ENCODE assay signal across 16 cellular contexts in the genomic region with DNA sequence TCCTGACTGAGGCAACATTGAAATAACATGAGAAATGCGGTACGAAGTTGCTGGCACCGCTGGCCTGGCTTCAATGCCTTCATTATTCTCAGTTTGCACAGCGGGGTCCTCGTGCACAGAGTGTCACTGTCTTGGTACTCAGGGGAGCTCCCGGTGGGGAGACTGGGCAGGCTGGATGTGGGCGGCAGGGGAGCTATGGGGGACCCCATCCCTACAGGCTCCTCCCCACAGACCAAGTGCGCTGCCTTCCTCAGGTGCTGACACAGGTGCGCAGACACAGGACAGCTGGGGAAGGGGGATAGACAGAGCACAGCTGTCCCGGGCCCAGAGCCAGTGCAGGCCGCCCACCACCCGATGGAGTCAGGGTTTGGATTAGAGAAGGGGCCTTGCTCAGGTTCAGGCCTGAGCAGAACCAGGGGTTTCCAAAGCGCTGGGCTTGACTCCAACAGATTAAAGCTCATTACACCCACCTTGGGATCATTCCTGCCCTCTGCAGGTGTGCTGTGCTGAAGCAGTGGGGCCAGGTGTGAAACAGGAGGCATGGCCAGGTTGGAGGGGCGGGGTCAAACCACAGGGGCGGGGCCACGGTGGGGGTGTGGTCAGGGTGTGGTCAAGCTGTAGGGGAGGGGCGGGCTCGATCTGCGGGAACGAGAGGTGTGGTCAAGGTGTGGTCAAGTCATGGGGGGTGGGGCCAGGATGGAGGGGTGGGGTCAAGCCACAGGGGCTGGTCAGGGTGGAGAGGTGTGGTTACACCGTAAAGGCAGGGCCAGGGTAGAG.
DNase-seq lines count a peak whose midpoint lies in the region; ATAC-seq and TF ChIP-seq lines count a peak whose summit lies in the region.
"Had no signal": no experiment of that assay in that cellular context is flagged by ENCODE, and none has a peak within 500 bp of the region (broad histone marks: within the 10 kb centered on the region; RNA-seq: fewer than 3 reads in every experiment).

No MANE protein-coding gene starts in this region.

- H3K27ac ChIP-seq in HEK293 (ENCODE audit: extremely low read depth, low read depth, low read length): no peak overlapping the region
- H3K27ac ChIP-seq: cardiac muscle cell had no signal

- peak; percentile 80 for ATAC-seq in mucosa of descending colon
- no peak for ATAC-seq in GM21619 (IDR thresholded peaks at IDR 0.05; ENCODE audit: unreplicated experiment)
- ATAC-seq in HG02884 (IDR thresholded peaks at IDR 0.05; ENCODE audit: unreplicated experiment): no peak
- ATAC-seq in HG02852 (IDR thresholded peaks at IDR 0.05; ENCODE audit: unreplicated experiment): no peak
- ATAC-seq: activated CD4-positive, CD25-positive, alpha-beta regulatory T cell treated with anti-CD3 and anti-CD28 coated beads, Interleukin-2, amount 50 U/mL, for 24 hours had no signal

- H3K36me3 ChIP-seq in HEK293 (ENCODE audit: control insufficient read depth in 2 of 2, insufficient read depth in 1 of 2, low read length in 2 of 2) (no peaks in the 10 kb centered on the region), mucosa of descending colon (ENCODE audit: low read depth) (no peaks in the 10 kb centered on the region)
- H3K36me3 ChIP-seq: cardiac muscle cell had no signal

- CTCF ChIA-PET in HEK293 (lab: Yijun Ruan, JAX): no interaction called here

- H3K9me3 ChIP-seq in HEK293 (ENCODE audit: control insufficient read depth, insufficient read depth, low read depth, low read length) (no peaks in the 10 kb centered on the region), mucosa of descending colon (no peaks in the 10 kb centered on the region)

- peaks cover 54% of the 10 kb centered on the region for H3K4me1 Mint-ChIP-seq in brain

- peaks cover 0 to 3% (median 0%) of the 10 kb centered on the region in 5 experiments for H3K9me3 Mint-ChIP-seq in brain
- H3K9me3 Mint-ChIP-seq: activated naive CD8-positive, alpha-beta T cell treated with anti-CD3 and anti-CD28 coated beads, Interleukin-2, amount 50 U/mL, for 24 hours; naive thymus-derived CD4-positive, alpha-beta T cell had no signal

- peaks cover 3% of the 10 kb centered on the region for H3K27me3 Mint-ChIP-seq in brain

- peak overlapping the region in 1 of 5 experiments; percentile 31 for H3K4me3 Mint-ChIP-seq in brain
- H3K4me3 Mint-ChIP-seq: activated naive CD8-positive, alpha-beta T cell treated with anti-CD3 and anti-CD28 coated beads, Interleukin-2, amount 50 U/mL, for 24 hours had no signal

- H3K4me3 ChIP-seq in HEK293 (ENCODE audit: low read depth, low read length) (no peak overlapping the region), mucosa of descending colon (no peak overlapping the region)
- H3K4me3 ChIP-seq: cardiac muscle cell had no signal

- DNase-seq in Caki2 (ENCODE audit: low read depth) (peak; percentile 13), mucosa of descending colon (peak; percentile 49 to 74 (median 59))
- DNase-seq: activated naive CD8-positive, alpha-beta T cell treated with anti-CD3 and anti-CD28 coated beads, Interleukin-2, amount 50 U/mL, for 24 hours; DMS79; effector CD8-positive, alpha-beta T cell; hippocampal formation; naive thymus-derived CD4-positive, alpha-beta T cell; NCI-H1930; NCI-H524 had no signal

- TF ChIP-seq CTCF in HEK293 (tag by site-specific recombination; IDR thresholded peaks at IDR 0.05): no peak
- no peak for TF ChIP-seq CTCF in brain (conservative IDR thresholded peaks at IDR 0.05)
- TF ChIP-seq CTCF in mucosa of descending colon (IDR thresholded peaks at IDR 0.05): no peak

- intact Hi-C loops in mucosa of descending colon (cut with DNase I, micrococcal nuclease): no loop called here

- in situ Hi-C loops in Caki2 (cut with HindIII; ENCODE audit: low pct_unique_long_range_greater_than_20kb, low sequenced_read_pairs): no loop called here

- POLR2A ChIA-PET in HEK293 (lab: Yijun Ruan, JAX): no interaction called here

- H3K4me1 ChIP-seq in HEK293 (ENCODE audit: control insufficient read depth, insufficient read depth, low read length): no peaks in the 10 kb centered on the region
- peaks cover 6% of the 10 kb centered on the region for H3K4me1 ChIP-seq in mucosa of descending colon (ENCODE audit: low read depth)

- H3K27ac Mint-ChIP-seq in brain: peak overlapping the region in 4 of 5 experiments; percentile 53 to 97 (median 77)
- H3K27ac Mint-ChIP-seq: activated naive CD8-positive, alpha-beta T cell treated with anti-CD3 and anti-CD28 coated beads, Interleukin-2, amount 50 U/mL, for 24 hours; naive thymus-derived CD4-positive, alpha-beta T cell had no signal

- H3K36me3 Mint-ChIP-seq in brain: no peaks in the 10 kb centered on the region
- H3K36me3 Mint-ChIP-seq: naive thymus-derived CD4-positive, alpha-beta T cell had no signal

TF ChIP-seq in HEK293, 187 proteins besides CTCF, POLR2A, EP300 and RAD21 (continues in another document):
- TF ChIP-seq ZXDB (tag by site-specific recombination; IDR thresholded peaks at IDR 0.05): no peak
- no peak for TF ChIP-seq ZSCAN16 (tag by site-specific recombination; IDR thresholded peaks at IDR 0.05)
- no peak for TF ChIP-seq ZNF114 (tag by site-specific recombination; IDR thresholded peaks at IDR 0.05)
- TF ChIP-seq, protein P1, sequence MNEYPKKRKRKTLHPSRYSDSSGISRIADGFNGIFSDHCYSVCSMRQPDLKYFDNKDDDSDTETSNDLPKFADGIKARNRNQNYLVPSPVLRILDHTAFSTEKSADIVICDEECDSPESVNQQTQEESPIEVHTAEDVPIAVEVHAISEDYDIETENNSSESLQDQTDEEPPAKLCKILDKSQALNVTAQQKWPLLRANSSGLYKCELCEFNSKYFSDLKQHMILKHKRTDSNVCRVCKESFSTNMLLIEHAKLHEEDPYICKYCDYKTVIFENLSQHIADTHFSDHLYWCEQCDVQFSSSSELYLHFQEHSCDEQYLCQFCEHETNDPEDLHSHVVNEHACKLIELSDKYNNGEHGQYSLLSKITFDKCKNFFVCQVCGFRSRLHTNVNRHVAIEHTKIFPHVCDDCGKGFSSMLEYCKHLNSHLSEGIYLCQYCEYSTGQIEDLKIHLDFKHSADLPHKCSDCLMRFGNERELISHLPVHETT (tag by site-specific recombination; IDR thresholded peaks at IDR 0.05): no peak
- TF ChIP-seq ZNF211 (tag by site-specific recombination; IDR thresholded peaks at IDR 0.05; ENCODE audit: low read depth): no peak
- TF ChIP-seq KLF10 (tag by site-specific recombination; IDR thresholded peaks at IDR 0.05): no peak
- TF ChIP-seq ZNF140 (tag by site-specific recombination; IDR thresholded peaks at IDR 0.05): no peak
- TF ChIP-seq, protein P2, sequence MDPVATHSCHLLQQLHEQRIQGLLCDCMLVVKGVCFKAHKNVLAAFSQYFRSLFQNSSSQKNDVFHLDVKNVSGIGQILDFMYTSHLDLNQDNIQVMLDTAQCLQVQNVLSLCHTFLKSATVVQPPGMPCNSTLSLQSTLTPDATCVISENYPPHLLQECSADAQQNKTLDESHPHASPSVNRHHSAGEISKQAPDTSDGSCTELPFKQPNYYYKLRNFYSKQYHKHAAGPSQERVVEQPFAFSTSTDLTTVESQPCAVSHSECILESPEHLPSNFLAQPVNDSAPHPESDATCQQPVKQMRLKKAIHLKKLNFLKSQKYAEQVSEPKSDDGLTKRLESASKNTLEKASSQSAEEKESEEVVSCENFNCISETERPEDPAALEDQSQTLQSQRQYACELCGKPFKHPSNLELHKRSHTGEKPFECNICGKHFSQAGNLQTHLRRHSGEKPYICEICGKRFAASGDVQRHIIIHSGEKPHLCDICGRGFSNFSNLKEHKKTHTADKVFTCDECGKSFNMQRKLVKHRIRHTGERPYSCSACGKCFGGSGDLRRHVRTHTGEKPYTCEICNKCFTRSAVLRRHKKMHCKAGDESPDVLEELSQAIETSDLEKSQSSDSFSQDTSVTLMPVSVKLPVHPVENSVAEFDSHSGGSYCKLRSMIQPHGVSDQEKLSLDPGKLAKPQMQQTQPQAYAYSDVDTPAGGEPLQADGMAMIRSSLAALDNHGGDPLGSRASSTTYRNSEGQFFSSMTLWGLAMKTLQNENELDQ (tag by site-specific recombination; IDR thresholded peaks at IDR 0.05; ENCODE audit: low read depth): no peak
- no peak for TF ChIP-seq ZNF335 (tag by site-specific recombination; conservative IDR thresholded peaks at IDR 0.05)
- no peak for TF ChIP-seq BCL11B (tag by site-specific recombination; IDR thresholded peaks at IDR 0.05; ENCODE audit: low read depth)
- peak; percentile 20; the same call in 1 of the 2 replicates for TF ChIP-seq ZFHX2 (tag by site-specific recombination; conservative IDR thresholded peaks at IDR 0.05)
- TF ChIP-seq, protein P3, sequence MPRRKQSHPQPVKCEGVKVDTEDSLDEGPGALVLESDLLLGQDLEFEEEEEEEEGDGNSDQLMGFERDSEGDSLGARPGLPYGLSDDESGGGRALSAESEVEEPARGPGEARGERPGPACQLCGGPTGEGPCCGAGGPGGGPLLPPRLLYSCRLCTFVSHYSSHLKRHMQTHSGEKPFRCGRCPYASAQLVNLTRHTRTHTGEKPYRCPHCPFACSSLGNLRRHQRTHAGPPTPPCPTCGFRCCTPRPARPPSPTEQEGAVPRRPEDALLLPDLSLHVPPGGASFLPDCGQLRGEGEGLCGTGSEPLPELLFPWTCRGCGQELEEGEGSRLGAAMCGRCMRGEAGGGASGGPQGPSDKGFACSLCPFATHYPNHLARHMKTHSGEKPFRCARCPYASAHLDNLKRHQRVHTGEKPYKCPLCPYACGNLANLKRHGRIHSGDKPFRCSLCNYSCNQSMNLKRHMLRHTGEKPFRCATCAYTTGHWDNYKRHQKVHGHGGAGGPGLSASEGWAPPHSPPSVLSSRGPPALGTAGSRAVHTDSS (tag by site-specific recombination; IDR thresholded peaks at IDR 0.05): no peak
- TF ChIP-seq ZNF146 (tag by site-specific recombination; IDR thresholded peaks at IDR 0.05): no peak
- no peak for TF ChIP-seq ZNF596 (tag by site-specific recombination; IDR thresholded peaks at IDR 0.05)
- TF ChIP-seq ZNF394 (tag by site-specific recombination; IDR thresholded peaks at IDR 0.05; ENCODE audit: borderline replicate concordance): no peak
- TF ChIP-seq MZF1 (tag by site-specific recombination; IDR thresholded peaks at IDR 0.05; ENCODE audit: borderline replicate concordance): no peak
- no peak for TF ChIP-seq ZNF155 (tag by site-specific recombination; IDR thresholded peaks at IDR 0.05)
- TF ChIP-seq, protein P4, sequence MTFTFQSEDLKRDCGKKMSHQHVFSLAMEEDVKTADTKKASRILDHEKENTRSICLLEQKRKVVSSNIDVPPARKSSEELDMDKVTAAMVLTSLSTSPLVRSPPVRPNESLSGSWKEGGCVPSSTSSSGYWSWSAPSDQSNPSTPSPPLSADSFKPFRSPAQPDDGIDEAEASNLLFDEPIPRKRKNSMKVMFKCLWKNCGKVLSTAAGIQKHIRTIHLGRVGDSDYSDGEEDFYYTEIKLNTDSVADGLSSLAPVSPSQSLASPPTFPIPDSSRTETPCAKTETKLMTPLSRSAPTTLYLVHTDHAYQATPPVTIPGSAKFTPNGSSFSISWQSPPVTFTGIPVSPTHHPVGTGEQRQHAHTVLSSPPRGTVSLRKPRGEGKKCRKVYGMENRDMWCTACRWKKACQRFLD (tag by site-specific recombination; IDR thresholded peaks at IDR 0.05): no peak
- no peak for TF ChIP-seq ZNF701 (tag by site-specific recombination; IDR thresholded peaks at IDR 0.05)
